ENCODE assay signal across 8 cellular contexts in genomic region chr2:234025475-234025874, GRCh38. TPM values are rescaled to one million over a fixed set of nuclear protein-coding genes. Genes with fewer than 3 reads are reported as not detected.
DNase-seq lines count a peak whose midpoint lies in the region; ATAC-seq and TF ChIP-seq lines count a peak whose summit lies in the region.

No MANE protein-coding gene starts in this region.

- H3K9me2 ChIP-seq in GM23248 (ENCODE audit: insufficient read depth): no peaks in the 10 kb centered on the region

- peak; percentile 75 for ATAC-seq in CD8-positive, alpha-beta T cell
- peak; percentile 80 for ATAC-seq in naive thymus-derived CD4-positive, alpha-beta T cell
- ATAC-seq in HG03108 (IDR thresholded peaks at IDR 0.05; ENCODE audit: unreplicated experiment) (no peak), GM19328 (IDR thresholded peaks at IDR 0.05; ENCODE audit: unreplicated experiment) (no peak), GM19023 (IDR thresholded peaks at IDR 0.05; ENCODE audit: unreplicated experiment) (no peak)

- intact Hi-C loops in CD8-positive, alpha-beta T cell (cut with DNase I, micrococcal nuclease): no loop called here
- intact Hi-C loops in activated naive CD4-positive, alpha-beta T cell treated with anti-CD3 and anti-CD28 coated beads for 36 hours (cut with micrococcal nuclease): loop anchor here (1.0 kb wide), 1 partner anchor 35 kb away; no protein-coding TSS in a partner anchor
- intact Hi-C loops in naive thymus-derived CD4-positive, alpha-beta T cell (cut with micrococcal nuclease): loop anchor here in 1 of 2 donors (2.0 kb wide), 1 partner anchor 35 kb away; no protein-coding TSS in a partner anchor

- H3K27ac ChIP-seq in CD8-positive, alpha-beta T cell (ENCODE audit: low read depth, low read length): no peak overlapping the region
- no peak overlapping the region for H3K27ac ChIP-seq in GM23248
- no peak overlapping the region for H3K27ac ChIP-seq in naive thymus-derived CD4-positive, alpha-beta T cell (ENCODE audit: low read depth, low read length)

- no peak for TF ChIP-seq CTCF in CD8-positive, alpha-beta T cell (IDR thresholded peaks at IDR 0.05)

- H3K4me2 ChIP-seq in GM23248 (ENCODE audit: unreplicated experiment): peak overlapping the region; percentile 76

- peaks cover 43% of the 10 kb centered on the region for H3K4me1 Mint-ChIP-seq in CD8-positive, alpha-beta T cell (ENCODE audit: low read depth)
- peaks cover 30% of the 10 kb centered on the region for H3K4me1 Mint-ChIP-seq in activated naive CD4-positive, alpha-beta T cell treated with anti-CD3 and anti-CD28 coated beads for 36 hours (ENCODE audit: low read depth)
- peaks cover 27 to 49% (median 43%) of the 10 kb centered on the region in 7 donors for H3K4me1 Mint-ChIP-seq in naive thymus-derived CD4-positive, alpha-beta T cell

- peak overlapping the region; percentile 55; the same call in 1 of the 2 replicates for H2AFZ ChIP-seq in GM23248

- H3K27me3 ChIP-seq in CD8-positive, alpha-beta T cell (ENCODE audit: insufficient read depth, low read length): no peaks in the 10 kb centered on the region
- H3K27me3 ChIP-seq in GM23248 (replicated peaks; ENCODE audit: insufficient read depth): peaks cover 18% of the 10 kb centered on the region
- H3K27me3 ChIP-seq in naive thymus-derived CD4-positive, alpha-beta T cell (ENCODE audit: control insufficient read depth in 2 of 2, insufficient read depth in 2 of 2, low read length in 2 of 2): no peaks in the 10 kb centered on the region

- no peak overlapping the region for H3K9ac ChIP-seq in GM23248

- WGBS in GM23248 (ENCODE audit: low coverage in 1 of 2, low lambda C conversion rate in 2 of 2, missing lambda C conversion rate in 2 of 2), 2 experiments: 4 to 6% methylated on average over 10 of the region's 10 CpGs

- peak in 1 of 7 experiments; percentile 15 for DNase-seq in CD8-positive, alpha-beta T cell
- DNase-seq in GM23248 (peak; percentile 9), COLO829 (ENCODE audit: low spot score) (no peak)
- peak; percentile 38 for DNase-seq in activated naive CD4-positive, alpha-beta T cell treated with anti-CD3 and anti-CD28 coated beads for 36 hours
- peak in 7 of 9 donors; percentile 18 to 50 (median 30) for DNase-seq in naive thymus-derived CD4-positive, alpha-beta T cell

- in situ Hi-C loops in GM23248 (cut with MboI): no loop called here

- no peaks in the 10 kb centered on the region for H3K79me2 ChIP-seq in GM23248 (ENCODE audit: insufficient read depth)

- no peaks in the 10 kb centered on the region for H3F3A ChIP-seq in GM23248 (ENCODE audit: insufficient read depth)

- CTCF ChIA-PET in CD8-positive, alpha-beta T cell (lab: Charles Lee): interaction anchor here (0.6 kb wide), 1 partner anchor 99 kb away, joined by 3 read pairs; no protein-coding TSS in a partner anchor
- CTCF ChIA-PET in activated naive CD4-positive, alpha-beta T cell treated with anti-CD3 and anti-CD28 coated beads for 36 hours (lab: Charles Lee): no interaction called here
- CTCF ChIA-PET in naive thymus-derived CD4-positive, alpha-beta T cell (lab: Charles Lee): interaction anchor here (0.6 kb wide), 2 partner anchors 110 to 475 kb away, joined by 3 read pairs; no protein-coding TSS in a partner anchor

- no peaks in the 10 kb centered on the region for H3K36me3 Mint-ChIP-seq in CD8-positive, alpha-beta T cell
- no peaks in the 10 kb centered on the region for H3K36me3 Mint-ChIP-seq in activated naive CD4-positive, alpha-beta T cell treated with anti-CD3 and anti-CD28 coated beads for 36 hours (ENCODE audit: low read depth)
- peaks cover 0 to 10% (median 0%) of the 10 kb centered on the region in 5 donors for H3K36me3 Mint-ChIP-seq in naive thymus-derived CD4-positive, alpha-beta T cell

- peaks cover 29% of the 10 kb centered on the region for H3K4me1 ChIP-seq in CD8-positive, alpha-beta T cell (ENCODE audit: insufficient read depth, low read length)
- H3K4me1 ChIP-seq in GM23248 (ENCODE audit: insufficient read depth): peaks cover 4% of the 10 kb centered on the region; the same call in 1 of the 2 replicates
- peaks cover 27 to 52% of the 10 kb centered on the region in 2 donors for H3K4me1 ChIP-seq in naive thymus-derived CD4-positive, alpha-beta T cell (ENCODE audit: control insufficient read depth in 2 of 2, insufficient read depth in 2 of 2, low read length in 2 of 2)

- no peaks in the 10 kb centered on the region for H3K9me3 ChIP-seq in CD8-positive, alpha-beta T cell (ENCODE audit: low read length)
- H3K9me3 ChIP-seq in GM23248 (ENCODE audit: low read depth): no peaks in the 10 kb centered on the region
- no peaks in the 10 kb centered on the region for H3K9me3 ChIP-seq in naive thymus-derived CD4-positive, alpha-beta T cell (ENCODE audit: control insufficient read depth in 2 of 3, low read length in 3 of 3)

- peak overlapping the region; percentile 84 for H3K4me3 Mint-ChIP-seq in CD8-positive, alpha-beta T cell
- peak overlapping the region; percentile 57 for H3K4me3 Mint-ChIP-seq in activated naive CD4-positive, alpha-beta T cell treated with anti-CD3 and anti-CD28 coated beads for 36 hours
- H3K4me3 Mint-ChIP-seq in naive thymus-derived CD4-positive, alpha-beta T cell: peak overlapping the region; percentile 69 to 89 (median 85)

- peaks cover 2% of the 10 kb centered on the region for H3K9me3 Mint-ChIP-seq in CD8-positive, alpha-beta T cell
- peaks cover 2% of the 10 kb centered on the region for H3K9me3 Mint-ChIP-seq in activated naive CD4-positive, alpha-beta T cell treated with anti-CD3 and anti-CD28 coated beads for 36 hours
- H3K9me3 Mint-ChIP-seq in naive thymus-derived CD4-positive, alpha-beta T cell: peaks cover 0 to 20% (median 0%) of the 10 kb centered on the region in 11 donors

- POLR2A ChIA-PET in CD8-positive, alpha-beta T cell (lab: Charles Lee): interaction anchor here (0.9 to 1.4 kb wide), 5 partner anchors 11 to 51 kb away, joined by 3 to 5 read pairs (median 3); no protein-coding TSS in a partner anchor
- POLR2A ChIA-PET in naive thymus-derived CD4-positive, alpha-beta T cell (lab: Charles Lee): interaction anchor here (0.7 to 1.0 kb wide), 2 partner anchors 12 to 26 kb away, joined by 3 read pairs; no protein-coding TSS in a partner anchor

- H3K36me3 ChIP-seq in CD8-positive, alpha-beta T cell (ENCODE audit: insufficient read depth, low read length): no peaks in the 10 kb centered on the region
- no peaks in the 10 kb centered on the region for H3K36me3 ChIP-seq in GM23248 (ENCODE audit: low read depth)
- H3K36me3 ChIP-seq in naive thymus-derived CD4-positive, alpha-beta T cell (ENCODE audit: control insufficient read depth in 2 of 3, insufficient read depth in 3 of 3, low read length in 3 of 3): no peaks in the 10 kb centered on the region

- H3K27ac Mint-ChIP-seq in CD8-positive, alpha-beta T cell: peak overlapping the region; percentile 88
- no peak overlapping the region for H3K27ac Mint-ChIP-seq in activated naive CD4-positive, alpha-beta T cell treated with anti-CD3 and anti-CD28 coated beads for 36 hours
- peak overlapping the region; percentile 50 to 92 (median 78) for H3K27ac Mint-ChIP-seq in naive thymus-derived CD4-positive, alpha-beta T cell

- no peaks in the 10 kb centered on the region for H4K20me1 ChIP-seq in GM23248 (ENCODE audit: insufficient read depth)

- no peaks in the 10 kb centered on the region for H3K27me3 Mint-ChIP-seq in CD8-positive, alpha-beta T cell (ENCODE audit: low read depth)
- H3K27me3 Mint-ChIP-seq in activated naive CD4-positive, alpha-beta T cell treated with anti-CD3 and anti-CD28 coated beads for 36 hours (ENCODE audit: low read depth): no peaks in the 10 kb centered on the region
- peaks cover 0 to 30% (median 0%) of the 10 kb centered on the region in 5 donors for H3K27me3 Mint-ChIP-seq in naive thymus-derived CD4-positive, alpha-beta T cell

- peak overlapping the region; percentile 54 for H3K4me3 ChIP-seq in CD8-positive, alpha-beta T cell (ENCODE audit: low read depth, low read length)
- peak overlapping the region; percentile 65 for H3K4me3 ChIP-seq in GM23248
- H3K4me3 ChIP-seq in naive thymus-derived CD4-positive, alpha-beta T cell (ENCODE audit: low read length): peak overlapping the region; percentile 56

RNA-seq across cellular contexts. Expression of gene SPP2, which starts 25.0 kb away (rescaled TPM):
- total RNA-seq in CD8-positive, alpha-beta T cell: not detected
- not detected in 2 replicates for total RNA-seq in GM23248 (2014; rRNA removed; shearing (Covaris generic))
- polyA plus RNA-seq in GM23248 (2016; fragmentation: Nextera tagmentation; extraction: Ambion mirVana): not detected in 2 replicates
- not detected for total RNA-seq in activated naive CD4-positive, alpha-beta T cell treated with anti-CD3 and anti-CD28 coated beads for 36 hours
- not detected for total RNA-seq in naive thymus-derived CD4-positive, alpha-beta T cell
- polyA plus RNA-seq in naive thymus-derived CD4-positive, alpha-beta T cell: not detected

Comparison
In these comparisons a context has a peak if more than half of its experiments do, and no peak if none do; other contexts are left out.
1. ATAC-seq: peak in CD8-positive, alpha-beta T cell (single experiment) and naive thymus-derived CD4-positive, alpha-beta T cell (single experiment); none in HG03108 (single experiment), GM19328 (single experiment) and GM19023 (single experiment).
2. Peak in every context shown above with its lines, with median percentiles within 50 percentile points of each other: H3K4me3 ChIP-seq and H3K4me3 Mint-ChIP-seq.